In genomic region chrX:46251755-46252154, GRCh38 we compare ENCODE assay signal across 16 cellular contexts.
DNase-seq lines count a peak whose midpoint lies in the region; ATAC-seq lines count a peak whose summit lies in the region.
"Had no signal": no experiment of that assay in that cellular context is flagged by ENCODE, and none has a peak within 500 bp of the region (broad histone marks: within the 10 kb centered on the region; RNA-seq: fewer than 3 reads in every experiment).

No MANE protein-coding gene starts in this region.

- peaks cover under 1% of the 10 kb centered on the region for H3K4me1 Mint-ChIP-seq in activated T-cell treated with anti-CD3 and anti-CD28 coated beads, Interleukin-2, amount 50 U/mL, for 24 hours (ENCODE audit: low read depth)

- peak; percentile 85 for DNase-seq in EH (ENCODE audit: low read depth)
- DNase-seq in NCI-H460 (ENCODE audit: extremely low read depth, low read depth), result peak; percentile 17
- DNase-seq in dermis blood vessel endothelial cell, result peak; percentile 9
- DNase-seq in kidney tubule cell (ENCODE audit: low spot score), result peak; percentile 68
- DNase-seq in activated T-cell treated with anti-CD3 and anti-CD28 coated beads, Interleukin-2, amount 50 U/mL, for 24 hours, result no peak
- DNase-seq in stimulated activated CD8-positive, alpha-beta memory T cell treated with anti-CD3 and anti-CD28 coated beads, Interleukin-4, amount 100 ng/mL, for 48 hours, result no peak
- DNase-seq: activated CD4-positive, alpha-beta T cell treated with anti-CD3 and anti-CD28 coated beads for 4 hours; activated naive CD8-positive, alpha-beta T cell treated with anti-CD3 and anti-CD28 coated beads, Interleukin-2, amount 50 U/mL, for 24 hours; activated T-cell treated with anti-CD3 and anti-CD28 coated beads, Interleukin-2, amount 50 U/mL, for 4 hours; NCI-H524 treated with DMSO at 0.1 percent for 48 hours; ovary; stimulated activated CD4-positive, alpha-beta T cell treated with anti-CD3 and anti-CD28 coated beads, Interleukin-12 subunit alpha, Interleukin-12 subunit beta, amount 100 ng/mL, for 4 hours had no signal

- H3K27ac Mint-ChIP-seq in activated T-cell treated with anti-CD3 and anti-CD28 coated beads, Interleukin-2, amount 50 U/mL, for 24 hours, result no peak overlapping the region
- H3K27ac Mint-ChIP-seq: activated naive CD8-positive, alpha-beta T cell treated with anti-CD3 and anti-CD28 coated beads, Interleukin-2, amount 50 U/mL, for 24 hours; IgD-negative memory B cell had no signal

- no peaks in the 10 kb centered on the region for H3K9me3 Mint-ChIP-seq in activated T-cell treated with anti-CD3 and anti-CD28 coated beads, Interleukin-2, amount 50 U/mL, for 24 hours
- H3K9me3 Mint-ChIP-seq: activated naive CD8-positive, alpha-beta T cell treated with anti-CD3 and anti-CD28 coated beads, Interleukin-2, amount 50 U/mL, for 24 hours; activated T-cell treated with anti-CD3 and anti-CD28 coated beads, Interleukin-2, amount 50 U/mL, for 4 hours had no signal

- H3K36me3 Mint-ChIP-seq in activated T-cell treated with anti-CD3 and anti-CD28 coated beads, Interleukin-2, amount 50 U/mL, for 24 hours (ENCODE audit: low read depth), result no peaks in the 10 kb centered on the region

- H3K4me3 Mint-ChIP-seq in activated T-cell treated with anti-CD3 and anti-CD28 coated beads, Interleukin-2, amount 50 U/mL, for 24 hours, result no peak overlapping the region
- H3K4me3 Mint-ChIP-seq: activated naive CD8-positive, alpha-beta T cell treated with anti-CD3 and anti-CD28 coated beads, Interleukin-2, amount 50 U/mL, for 24 hours; activated T-cell treated with anti-CD3 and anti-CD28 coated beads, Interleukin-2, amount 50 U/mL, for 4 hours; IgD-negative memory B cell had no signal

- ATAC-seq in GM21619 (IDR thresholded peaks at IDR 0.05; ENCODE audit: unreplicated experiment), result no peak
- no peak for ATAC-seq in HG03520 (IDR thresholded peaks at IDR 0.05; ENCODE audit: unreplicated experiment)
- ATAC-seq: activated naive CD8-positive, alpha-beta T cell treated with anti-CD3 and anti-CD28 coated beads, Interleukin-2, amount 50 U/mL, for 24 hours; activated T-cell treated with anti-CD3 and anti-CD28 coated beads, Interleukin-2, amount 50 U/mL, for 4 hours; Panc1 had no signal

- H3K27me3 Mint-ChIP-seq in activated T-cell treated with anti-CD3 and anti-CD28 coated beads, Interleukin-2, amount 50 U/mL, for 24 hours, result peaks cover 48% of the 10 kb centered on the region
- H3K27me3 Mint-ChIP-seq: activated naive CD8-positive, alpha-beta T cell treated with anti-CD3 and anti-CD28 coated beads, Interleukin-2, amount 50 U/mL, for 24 hours; IgD-negative memory B cell had no signal

Comparison
In these comparisons a context has a peak if more than half of its experiments do, and no peak if none do; other contexts are left out.
1. DNase-seq: peak in EH (single experiment), NCI-H460 (single experiment), dermis blood vessel endothelial cell (single experiment) and kidney tubule cell (single experiment); none in activated T-cell treated with anti-CD3 and anti-CD28 coated beads, Interleukin-2, amount 50 U/mL, for 24 hours (single experiment) and stimulated activated CD8-positive, alpha-beta memory T cell treated with anti-CD3 and anti-CD28 coated beads, Interleukin-4, amount 100 ng/mL, for 48 hours (single experiment).